8 cellular contexts compared by ENCODE assay signal in genomic region chr3:168061332-168061996, GRCh38. TPM values are rescaled to one million over a fixed set of nuclear protein-coding genes. Genes with fewer than 3 reads are reported as not detected.
DNase-seq lines count a peak whose midpoint lies in the region; ATAC-seq, FAIRE-seq and TF ChIP-seq lines count a peak whose summit lies in the region.

No MANE protein-coding gene starts in this region.

- peaks cover 5% of the 10 kb centered on the region; the same call in 1 of the 3 replicates for H3K9me3 ChIP-seq in GM12878 (replicated peaks; ENCODE audit: control insufficient read depth, insufficient read depth, low read length)

- SMC1A ChIA-PET in GM12878 (lab: Charles Lee; ENCODE audit: uncharacterized antibody, unreplicated experiment) = interaction anchor here (0.6 to 7.1 kb wide), 13 partner anchors 9 to 543 kb away, joined by 3 to 67 read pairs (median 9); no protein-coding TSS in a partner anchor

- DNase-seq in COLO829 (ENCODE audit: low spot score) (peak; percentile 34), GM12878 (ENCODE audit: low read depth, low spot score) (no peak), kidney tubule cell (ENCODE audit: low spot score) (no peak), hepatic stellate cell (ENCODE audit: low spot score) (no peak), NOMO-1 treated with dmso at 0.1 percent for 144 hours (lab: John Stamatoyannopoulos, UW; ENCODE audit: unreplicated experiment) (no peak)
- no peak for DNase-seq in stimulated activated CD4-positive, alpha-beta T cell treated with anti-CD3 and anti-CD28 coated beads, Interleukin-15, amount 100 ng/mL, for 24 hours

- peak; percentile 52 for FAIRE-seq in GM12878 (lab: Jason Lieb, UNC)

- TF ChIP-seq RAD21 in GM12878 (IDR thresholded peaks at IDR 0.05; ENCODE audit: insufficient read depth, low read depth, low read length) = 0 out of 2 replicates have a peak, but pooled peaks have one; percentile 2

- ATAC-seq in GM19397 (IDR thresholded peaks at IDR 0.05; ENCODE audit: unreplicated experiment) = peak; percentile 72
- peak; percentile 80 for ATAC-seq in HG03108 (IDR thresholded peaks at IDR 0.05; ENCODE audit: unreplicated experiment)
- peak; percentile 96 for ATAC-seq in GM12878

- RAD21 ChIA-PET in GM12878 (lab: Charles Lee; ENCODE audit: unreplicated experiment) = interaction anchor here (1.3 to 3.2 kb wide), 7 partner anchors 9 to 105 kb away, joined by 3 to 19 read pairs (median 6); no protein-coding TSS in a partner anchor

- 25% methylated on average over 5 of the region's 5 CpGs for WGBS in GM12878 (ENCODE audit: insufficient coverage, insufficient replicate concordance, low lambda C conversion rate, missing lambda C conversion rate)

- no peak overlapping the region for H2AFZ ChIP-seq in GM12878 (ENCODE audit: control insufficient read depth, low read depth, low read length)

- no peaks in the 10 kb centered on the region for H3K36me3 ChIP-seq in GM12878 (ENCODE audit: control insufficient read depth in 2 of 2, insufficient read depth in 2 of 2, low read length in 1 of 2)

- H3K9ac ChIP-seq in GM12878 (ENCODE audit: control insufficient read depth, insufficient read depth, low read length) = no peak overlapping the region

- no peak overlapping the region for H3K27ac ChIP-seq in GM12878 (ENCODE audit: control insufficient read depth, insufficient read depth)

- H3K79me2 ChIP-seq in GM12878 (ENCODE audit: control insufficient read depth, insufficient read depth, low read length) = peaks cover 11% of the 10 kb centered on the region

- H3K27me3 ChIP-seq in GM12878 (replicated peaks in 1 of 2; ENCODE audit: control insufficient read depth in 2 of 2, insufficient read depth in 2 of 2, low read length in 1 of 2) = no peaks in the 10 kb centered on the region

- POLR2A ChIA-PET in GM12878 (lab: Charles Lee) = interaction anchor here (1.6 to 2.0 kb wide), 2 partner anchors 20 to 33 kb away, joined by 3 to 8 read pairs; no protein-coding TSS in a partner anchor

- BruUV-seq in GM12878 (replicated peaks; lab: Mats Ljungman, UMichigan) = no TSS peak

- peaks cover 10% of the 10 kb centered on the region for H3K4me1 ChIP-seq in GM12878 (ENCODE audit: control insufficient read depth, insufficient read depth, low read length)

- peak overlapping the region; percentile 42; the same call in 1 of the 2 replicates for H3K4me3 ChIP-seq in GM12878

- intact Hi-C loops in GM12878 (cut with micrococcal nuclease; ENCODE audit: unreplicated experiment) = loop anchor here (2.0 kb wide), 1 partner anchor 33 kb away; the partner anchor contains the start of gene GOLIM4

- TF ChIP-seq EP300 in GM12878 (IDR thresholded peaks at IDR 0.05; ENCODE audit: borderline replicate concordance in 1 of 2, control insufficient read depth in 1 of 2, low read depth in 2 of 2, low read length in 2 of 2) = peak in 1 of 2 experiments; percentile 48; a peak in 1 of 4 replicates

- in situ Hi-C loops in GM12878 (cut with MboI) = no loop called here

- no peaks in the 10 kb centered on the region for H4K20me1 ChIP-seq in GM12878 (ENCODE audit: control insufficient read depth, insufficient read depth)

- no peak for TF ChIP-seq CTCF in GM12878 (IDR thresholded peaks at IDR 0.05 in 2 of 3, conservative IDR thresholded peaks at IDR 0.05 in 1 of 3; ENCODE audit: control insufficient read depth in 2 of 3, extremely low read depth in 1 of 3, insufficient read depth in 1 of 3, low read depth in 3 of 3, low read length in 3 of 3)

- peak overlapping the region; percentile 49 for H3K4me2 ChIP-seq in GM12878 (ENCODE audit: control insufficient read depth, insufficient read depth)

- CTCF ChIA-PET in GM12878 (lab: Yijun Ruan, JAX) = interaction anchor here (0.7 to 4.4 kb wide), 15 partner anchors 9 to 925 kb away, joined by 3 to 35 read pairs (median 4); no protein-coding TSS in a partner anchor

- no peak for TF ChIP-seq POLR2A in GM12878 (IDR thresholded peaks at IDR 0.05; ENCODE audit: low read depth, low read length)

TF ChIP-seq in GM12878, 131 proteins besides CTCF, POLR2A, EP300 and RAD21 (continues in another document):
- TF ChIP-seq JUNB (IDR thresholded peaks at IDR 0.05) (peak; percentile 97), SIN3A (IDR thresholded peaks at IDR 0.05; ENCODE audit: low read depth, low read length) (no peak), ZSCAN29 (IDR thresholded peaks at IDR 0.05) (no peak), KAT2A (conservative IDR thresholded peaks at IDR 0.05; ENCODE audit: control insufficient read depth, low read depth, low read length) (no peak), CREM (IDR thresholded peaks at IDR 0.05; ENCODE audit: low read depth) (peak; percentile 59; the same call in 1 of the 2 replicates), BHLHE40 (IDR thresholded peaks at IDR 0.05; ENCODE audit: borderline replicate concordance in 1 of 2, low read depth in 2 of 2, low read length in 1 of 2) (peak; percentile 14 to 33; a peak in 2 of 4 replicates), CBFB (IDR thresholded peaks at IDR 0.05; ENCODE audit: low read depth) (peak; percentile 82), BRCA1 (IDR thresholded peaks at IDR 0.05; ENCODE audit: low read depth, low read length) (no peak), MTA2 (IDR thresholded peaks at IDR 0.05; ENCODE audit: low read depth) (peak; percentile 96), FOXM1 (IDR thresholded peaks at IDR 0.05; ENCODE audit: low read depth, low read length) (peak; percentile 78), ZBTB33 (IDR thresholded peaks at IDR 0.05) (no peak), PML (IDR thresholded peaks at IDR 0.05; ENCODE audit: low read length) (0 out of 2 replicates have a peak, but pooled peaks have one; percentile 37), NFIC (IDR thresholded peaks at IDR 0.05; ENCODE audit: low read depth, low read length) (peak; percentile 88), TCF12 (IDR thresholded peaks at IDR 0.05; ENCODE audit: low read depth, low read length) (no peak), MLLT1 (IDR thresholded peaks at IDR 0.05) (0 out of 2 replicates have a peak, but pooled peaks have one; percentile 42), CBX3 (IDR thresholded peaks at IDR 0.05; ENCODE audit: borderline replicate concordance, low read depth) (no peak), IKZF2 (IDR thresholded peaks at IDR 0.05) (peak; percentile 67 to 78), NBN (IDR thresholded peaks at IDR 0.05) (0 out of 2 replicates have a peak, but pooled peaks have one; percentile 58), DPF2 (IDR thresholded peaks at IDR 0.05) (peak; percentile 89), EED (IDR thresholded peaks at IDR 0.05; ENCODE audit: low read depth) (0 out of 2 replicates have a peak, but pooled peaks have one; percentile 32)

RNA-seq across cellular contexts. Expression of gene GOLIM4, which starts 34.3 kb away (rescaled TPM):
- 42.8 and 52.3 TPM in 2 replicates for total RNA-seq in GM12878 (2013; cell fraction: nucleolus; rRNA removed)
- 19.4 and 22.0 TPM in 2 replicates for total RNA-seq in GM12878 (2014; rRNA removed)
- 25.2 and 26.2 TPM in 2 replicates for total RNA-seq in GM12878 (2014; rRNA removed; fragmentation: Illumina TruSeq; extraction: Trizol)
- total RNA-seq in GM12878 (2021) = 19.3 and 20.1 TPM in 2 replicates
- polyA plus RNA-seq in GM12878 (2011; ENCODE audit: low read depth) = 6.4 TPM
- polyA plus RNA-seq in GM12878 (2011; rRNA removed) = 11.7 and 12.9 TPM in 2 replicates
- 9.0 and 12.2 TPM in 2 replicates for polyA plus RNA-seq in GM12878 (2011; cell fraction: cytosol; rRNA removed)
- polyA plus RNA-seq in GM12878 (2011; cell fraction: nucleus; rRNA removed) = 12.0 and 16.4 TPM in 2 replicates
- polyA plus RNA-seq in GM12878 (2012) = 9.6 and 12.5 TPM in 2 replicates
- 24.2 and 24.6 TPM in 2 replicates for polyA plus RNA-seq in GM12878 (2014; fragmentation: Illumina TruSeq; extraction: Trizol)
- polyA plus RNA-seq in GM12878 (2014; fragmentation: Nextera tagmentation; extraction: Ambion mirVana) = 10 to 100 TPM; 11.1 to 14.6 TPM
- 14.4 TPM in 2 replicates for polyA plus RNA-seq in GM12878 (2014; rRNA removed)
- 10 to 100 TPM; 26.6 to 32.4 TPM for polyA plus RNA-seq in GM12878 (2016; fragmentation: Nextera tagmentation; extraction: Ambion mirVana)
- polyA minus RNA-seq in GM12878 (2011; rRNA and poly(A)+ RNA removed) = 15.4 and 25.7 TPM in 2 replicates
- 10.0 and 15.3 TPM in 2 replicates for polyA minus RNA-seq in GM12878 (2011; cell fraction: cytosol; rRNA and poly(A)+ RNA removed)
- 12.0 and 26.5 TPM in 2 replicates for polyA minus RNA-seq in GM12878 (2011; cell fraction: nucleus; rRNA and poly(A)+ RNA removed)
